ENCODE assay signal across 17 cellular contexts in genomic region chr2:182971820-182972547, GRCh38.
DNase-seq lines count a peak whose midpoint lies in the region; ATAC-seq lines count a peak whose summit lies in the region.
"Had no signal": no experiment of that assay in that cellular context is flagged by ENCODE, and none has a peak within 500 bp of the region (broad histone marks: within the 10 kb centered on the region; RNA-seq: fewer than 3 reads in every experiment).

No MANE protein-coding gene starts in this region.

- no peaks in the 10 kb centered on the region for H3K79me1 ChIP-seq in mesendoderm (ENCODE audit: low read length)

- H2BK120ac ChIP-seq in mesendoderm (ENCODE audit: low read depth, low read length), result no peak overlapping the region

- H3K56ac ChIP-seq in mesendoderm (ENCODE audit: low read length), result no peak overlapping the region

- WGBS in mesendoderm (ENCODE audit: extremely low coverage, insufficient coverage, low lambda C conversion rate), result no CpG with 5 or more reads among the region's 3 CpGs

- no peak overlapping the region for H2BK15ac ChIP-seq in mesendoderm (replicated peaks; ENCODE audit: low read depth)

- no peak overlapping the region for H3K4ac ChIP-seq in mesendoderm (ENCODE audit: low read depth, low read length)

- H4K8ac ChIP-seq in mesendoderm (ENCODE audit: low read depth, low read length), result no peak overlapping the region

- no peak overlapping the region for H3K18ac ChIP-seq in mesendoderm (ENCODE audit: low read length)

- no peak overlapping the region for H3K9ac ChIP-seq in mesendoderm (ENCODE audit: low read length)
- H3K9ac ChIP-seq: BLaER1 treated with 17β-estradiol and CSF1 and Interleukin-3, amounts not matched to agents 10 nM and 100 nM had no signal

- H3K27ac ChIP-seq in mesendoderm (ENCODE audit: low read depth, low read length), result no peak overlapping the region
- H3K27ac ChIP-seq: BLaER1 treated with 17β-estradiol and CSF1 and Interleukin-3, amounts not matched to agents 10 nM and 100 nM; heart left ventricle; upper lobe of right lung had no signal

- DNase-seq in NCI-H2171 treated with DMSO at 0.1 percent for 48 hours (lab: John Stamatoyannopoulos, UW) (no peak), AG08395 (ENCODE audit: low spot score) (no peak), NCI-H187 (lab: John Stamatoyannopoulos, UW) (no peak), mesendoderm (no peak)
- DNase-seq: activated B cell treated with CpG ODN at 0.5 μM for 24 hours; activated CD8-positive, alpha-beta memory T cell treated with anti-CD3 and anti-CD28 coated beads for 24 hours; DMS 273 treated with DMSO at 0.1 percent for 48 hours; effector memory CD8-positive, alpha-beta T cell; heart left ventricle; NCI-H345; upper lobe of right lung had no signal

- ATAC-seq in GM18502 (IDR thresholded peaks at IDR 0.05; ENCODE audit: poor library complexity, unreplicated experiment) (peak; percentile 64), GM19395 (IDR thresholded peaks at IDR 0.05; ENCODE audit: unreplicated experiment) (peak; percentile 65), HG02678 (IDR thresholded peaks at IDR 0.05; ENCODE audit: unreplicated experiment) (peak; percentile 44), HG03442 (IDR thresholded peaks at IDR 0.05; ENCODE audit: unreplicated experiment) (peak; percentile 49)
- ATAC-seq: effector memory CD8-positive, alpha-beta T cell; heart left ventricle; sciatic nerve; upper lobe of right lung had no signal

- H3K4me3 ChIP-seq in mesendoderm (ENCODE audit: low read length), result no peak overlapping the region
- H3K4me3 ChIP-seq: BLaER1 treated with 17β-estradiol and CSF1 and Interleukin-3, amounts not matched to agents 10 nM and 100 nM; heart left ventricle; upper lobe of right lung had no signal

- H3K79me2 ChIP-seq in mesendoderm (ENCODE audit: control insufficient read depth, insufficient read depth, low read length), result peaks cover 1% of the 10 kb centered on the region

- no peak overlapping the region for H2BK5ac ChIP-seq in mesendoderm (ENCODE audit: low read length)

- H3K27me3 ChIP-seq in mesendoderm (ENCODE audit: insufficient read depth, low read length, poor library complexity), result no peaks in the 10 kb centered on the region
- H3K27me3 ChIP-seq: BLaER1 treated with 17β-estradiol and CSF1 and Interleukin-3, amounts not matched to agents 10 nM and 100 nM; heart left ventricle; upper lobe of right lung had no signal

- no peak overlapping the region for H3K23ac ChIP-seq in mesendoderm (ENCODE audit: low read length)

- H3K36me3 ChIP-seq in mesendoderm (ENCODE audit: control insufficient read depth, insufficient read depth, low read length), result no peaks in the 10 kb centered on the region
- H3K36me3 ChIP-seq: BLaER1 treated with 17β-estradiol and CSF1 and Interleukin-3, amounts not matched to agents 10 nM and 100 nM had no signal

- no peak overlapping the region for H2AK5ac ChIP-seq in mesendoderm (ENCODE audit: low read length)

- no peak overlapping the region for H3K4me2 ChIP-seq in mesendoderm (ENCODE audit: low read length)
- H3K4me2 ChIP-seq: BLaER1 treated with 17β-estradiol and CSF1 and Interleukin-3, amounts not matched to agents 10 nM and 100 nM had no signal

- H4K5ac ChIP-seq in mesendoderm (ENCODE audit: low read length), result no peak overlapping the region

- H3K4me1 ChIP-seq in mesendoderm (ENCODE audit: control insufficient read depth, low read depth, low read length), result no peaks in the 10 kb centered on the region
- H3K4me1 ChIP-seq: upper lobe of right lung had no signal
